In genomic region chr10:103874730-103875129, GRCh38 we compare ENCODE assay signal across 16 cellular contexts.
"Had no signal": no experiment of that assay in that cellular context is flagged by ENCODE, and none has a peak within 500 bp of the region (broad histone marks: within the 10 kb centered on the region; RNA-seq: fewer than 3 reads in every experiment).

No MANE protein-coding gene starts in this region.

- H3K27ac ChIP-seq: coronary artery, esophagus muscularis mucosa, lower lobe of right lung, sigmoid colon, thyroid gland had no signal

- DNase-seq: activated CD4-positive, alpha-beta memory T cell treated with anti-CD3 and anti-CD28 coated beads for 36 hours; activated CD4-positive, alpha-beta T cell treated with anti-CD3 and anti-CD28 coated beads for 1 hour; activated gamma-delta T cell; activated T-cell treated with anti-CD3 and anti-CD28 coated beads, Interleukin-2, amount 50 U/mL, for 48 hours; central memory CD4-positive, alpha-beta T cell; hypothalamus; lower lobe of right lung; sigmoid colon; stimulated activated CD4-positive, alpha-beta T cell treated with anti-CD3 and anti-CD28 coated beads, Interleukin-12 subunit alpha, Interleukin-12 subunit beta, amount 100 ng/mL, for 4 hours; T-helper 1 cell; T1000; thyroid gland had no signal

- H3K27me3 ChIP-seq: esophagus muscularis mucosa, sigmoid colon, thyroid gland had no signal

- H3K4me1 ChIP-seq: sigmoid colon had no signal

- ATAC-seq: activated naive CD4-positive, alpha-beta T cell treated with anti-CD3 and anti-CD28 coated beads, Interleukin-2, amount 50 U/mL, for 72 hours; stimulated activated memory B cell treated with anti-CD40 and anti-IgM and Interleukin-4, amounts not matched to agents 10 μg/mL and 1 μg/mL and 100 μg/mL, for 72 hours had no signal

- H3K4me3 ChIP-seq: coronary artery, esophagus muscularis mucosa, lower lobe of right lung, sigmoid colon, thyroid gland had no signal

- H3K9me3 ChIP-seq: esophagus muscularis mucosa, lower lobe of right lung, sigmoid colon, thyroid gland had no signal
